ENCODE assay signal across 25 cellular contexts in the genomic region with DNA sequence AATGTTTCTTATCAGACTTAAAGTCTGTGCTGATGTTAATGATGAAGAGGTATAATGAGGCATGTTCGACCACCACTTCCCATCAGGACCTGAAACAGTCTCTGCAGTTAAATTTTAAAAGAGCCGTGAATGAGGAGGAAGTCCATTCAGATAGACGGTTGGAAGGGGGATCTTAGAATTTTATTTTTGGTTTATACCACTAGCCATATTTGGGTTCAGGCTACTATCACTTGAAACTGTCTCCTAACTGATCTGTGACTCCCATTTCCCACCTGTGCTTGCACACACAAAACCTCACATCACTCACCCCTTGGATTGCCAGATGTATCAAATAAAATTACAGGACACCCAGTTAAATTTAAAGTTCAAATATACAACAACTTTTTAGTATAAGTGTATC.
"Had no signal": no experiment of that assay in that cellular context is flagged by ENCODE, and none has a peak within 500 bp of the region (broad histone marks: within the 10 kb centered on the region; RNA-seq: fewer than 3 reads in every experiment).

No MANE protein-coding gene starts in this region.

- ATAC-seq: activated T-cell treated with anti-CD3 and anti-CD28 coated beads, Interleukin-2, amount 50 U/mL, for 4 hours had no signal

- H3K4me1 ChIP-seq: Peyer's patch had no signal

- DNase-seq: activated CD4-positive, alpha-beta memory T cell treated with anti-CD3 and anti-CD28 coated beads for 36 hours; activated CD4-positive, alpha-beta T cell treated with anti-CD3 and anti-CD28 coated beads, Interleukin-2, amount 10 ng/mL, durations not matched to agents 7 days and 5 days; activated CD4-positive, CD25-positive, alpha-beta regulatory T cell; activated CD8-positive, alpha-beta memory T cell treated with anti-CD3 and anti-CD28 coated beads for 24 hours; activated effector memory CD4-positive, alpha-beta T cell treated with anti-CD3 and anti-CD28 coated beads, Interleukin-2, amount 50 U/mL, for 16 hours; activated naive CD4-positive, alpha-beta T cell treated with anti-CD3 and anti-CD28 coated beads for 36 hours; activated T-cell treated with anti-CD3 and anti-CD28 coated beads, Interleukin-2, amount 50 U/mL, for 4 hours; brain microvascular endothelial cell; cerebellar nuclear complex; MG63; NCI-H1105 treated with DMSO at 0.1 percent for 48 hours; NCI-H1436 treated with DMSO at 0.1 percent for 48 hours; NCI-H187; NCI-H2081; NCI-H446; NCI-H524; Peyer's patch; Right ventricle myocardium superior; SJCRH30; SK-N-SH; T-helper 1 cell had no signal

- H3K4me3 ChIP-seq: cardiac muscle cell, MG63, Peyer's patch, SJCRH30 had no signal

- FAIRE-seq: colon had no signal

- H3K27ac ChIP-seq: brain microvascular endothelial cell, cardiac muscle cell, Peyer's patch, RWPE1, SJCRH30, VCaP had no signal

- H3K27me3 ChIP-seq: brain microvascular endothelial cell, cardiac muscle cell, MG63, Peyer's patch, SJCRH30 had no signal

- H3K4me2 ChIP-seq: SK-N-SH had no signal

- H3K9ac ChIP-seq: SK-N-SH had no signal

- H3K36me3 ChIP-seq: brain microvascular endothelial cell, cardiac muscle cell, MG63, Peyer's patch, SJCRH30 had no signal

- H3K9me3 ChIP-seq: MG63, Peyer's patch, SJCRH30, SK-N-SH had no signal
